Comparison of ENCODE assay signal across 15 cellular contexts in genomic region chr3:56851966-56852884, GRCh38. TPM values are rescaled to one million over a fixed set of nuclear protein-coding genes. Genes with fewer than 3 reads are reported as not detected.
DNase-seq lines count a peak whose midpoint lies in the region; ATAC-seq and TF ChIP-seq lines count a peak whose summit lies in the region.
"Had no signal": no experiment of that assay in that cellular context is flagged by ENCODE, and none has a peak within 500 bp of the region (broad histone marks: within the 10 kb centered on the region; RNA-seq: fewer than 3 reads in every experiment).

No MANE protein-coding gene starts in this region.

- peak; percentile 34 for ATAC-seq in activated T-helper 17 cell treated with anti-CD3 and anti-CD28 coated beads, Interleukin-2, amount 50 U/mL, for 72 hours (replicated peaks)
- ATAC-seq in HG02938 (IDR thresholded peaks at IDR 0.05; ENCODE audit: unreplicated experiment) = no peak
- no peak for ATAC-seq in GM18861 (IDR thresholded peaks at IDR 0.05; ENCODE audit: unreplicated experiment)
- ATAC-seq: left lobe of liver had no signal

- no peak overlapping the region for H3K4me3 ChIP-seq in fibroblast of the aortic adventitia (ENCODE audit: low read depth, low read length)
- H3K4me3 ChIP-seq in retinal pigment epithelial cell (ENCODE audit: low read length) = no peak overlapping the region
- H3K4me3 ChIP-seq: BLaER1 had no signal

- peaks cover 67% of the 10 kb centered on the region for H3K4me1 Mint-ChIP-seq in HFFc6 (ENCODE audit: low read depth)
- H3K4me1 Mint-ChIP-seq in activated T-helper 17 cell treated with anti-CD3 and anti-CD28 coated beads, Interleukin-2, amount 50 U/mL, for 72 hours = peaks cover 24% of the 10 kb centered on the region

- TF ChIP-seq CTCF in HFFc6 (IDR thresholded peaks at IDR 0.05) (no peak), fibroblast of the aortic adventitia (IDR thresholded peaks at IDR 0.05; ENCODE audit: insufficient read depth, low read length) (no peak), retinal pigment epithelial cell (conservative IDR thresholded peaks at IDR 0.05; ENCODE audit: low read depth, low read length) (no peak)

- H3K9me3 Mint-ChIP-seq in HFFc6 = no peaks in the 10 kb centered on the region
- no peaks in the 10 kb centered on the region for H3K9me3 Mint-ChIP-seq in activated T-helper 17 cell treated with anti-CD3 and anti-CD28 coated beads, Interleukin-2, amount 50 U/mL, for 72 hours

- H3K36me3 Mint-ChIP-seq in HFFc6 (ENCODE audit: low read depth) = no peaks in the 10 kb centered on the region; the same call in 1 of the 2 replicates
- no peaks in the 10 kb centered on the region for H3K36me3 Mint-ChIP-seq in activated T-helper 17 cell treated with anti-CD3 and anti-CD28 coated beads, Interleukin-2, amount 50 U/mL, for 72 hours (ENCODE audit: low read depth)

- no peaks in the 10 kb centered on the region for H3K27me3 Mint-ChIP-seq in HFFc6 (ENCODE audit: insufficient read depth)
- no peaks in the 10 kb centered on the region for H3K27me3 Mint-ChIP-seq in activated T-helper 17 cell treated with anti-CD3 and anti-CD28 coated beads, Interleukin-2, amount 50 U/mL, for 72 hours

- peak overlapping the region; percentile 84 for H3K27ac Mint-ChIP-seq in HFFc6
- no peak overlapping the region for H3K27ac Mint-ChIP-seq in activated T-helper 17 cell treated with anti-CD3 and anti-CD28 coated beads, Interleukin-2, amount 50 U/mL, for 72 hours

- peak overlapping the region; percentile 63 for H3K4me3 Mint-ChIP-seq in HFFc6
- no peak overlapping the region for H3K4me3 Mint-ChIP-seq in activated T-helper 17 cell treated with anti-CD3 and anti-CD28 coated beads, Interleukin-2, amount 50 U/mL, for 72 hours

- peak; percentile 69 for DNase-seq in HFFc6
- DNase-seq in fibroblast of the aortic adventitia (ENCODE audit: low read depth) = peak; percentile 83
- DNase-seq in retinal pigment epithelial cell (ENCODE audit: low read depth) = peak; percentile 90
- no peak for DNase-seq in NCI-H748 (lab: John Stamatoyannopoulos, UW; ENCODE audit: unreplicated experiment)
- DNase-seq: activated CD4-positive, alpha-beta T cell treated with anti-CD3 and anti-CD28 coated beads, Interleukin-2, amount 50 U/mL, for 1 hour; erythroblast; hippocampal formation; NCI-H1436 treated with DMSO at 0.1 percent for 48 hours; NCI-H446 treated with DMSO at 0.1 percent for 48 hours; retina had no signal

RNA-seq across cellular contexts. Expression of gene ARHGEF3, which starts 50.5 kb away (rescaled TPM):
- total RNA-seq in HFFc6 (2021; fragmentation: NEBNext Ultra II Directional; extraction: Animal tissue kit (Norgen Biotek cat#: 25700)) = 1 to 10 TPM; 1.7 to 5.9 (median 2.4) TPM
- 10 to 100 TPM; 12.3 to 17.0 TPM for total RNA-seq in activated T-helper 17 cell treated with anti-CD3 and anti-CD28 coated beads, Interleukin-2, amount 50 U/mL, for 72 hours
- total RNA-seq in fibroblast of the aortic adventitia (ENCODE audit: low replicate concordance) = 21.8 and 26.3 TPM in 2 replicates
